Comparison of ENCODE assay signal across 16 cellular contexts in the genomic region with DNA sequence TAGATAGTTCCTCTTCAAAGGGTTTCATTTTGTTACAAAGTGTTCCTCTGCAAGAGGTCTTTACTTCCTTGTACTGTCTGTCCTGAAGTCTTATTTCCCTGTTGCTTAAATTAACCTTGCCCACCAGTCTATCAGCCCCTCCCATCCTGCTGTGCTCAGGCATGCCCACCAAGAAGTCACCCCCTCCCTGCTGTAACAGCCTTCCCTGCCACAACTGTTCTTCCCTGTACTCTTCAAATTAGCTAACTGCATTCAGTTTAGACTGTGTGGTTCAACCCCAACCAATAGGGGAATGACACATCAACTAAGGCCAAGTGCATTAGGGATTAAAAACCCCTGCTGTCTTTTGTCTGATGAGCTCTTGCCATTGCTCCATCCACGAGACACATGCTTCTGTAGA. TPM values are rescaled to one million over a fixed set of nuclear protein-coding genes. Genes with fewer than 3 reads are reported as not detected.
DNase-seq lines count a peak whose midpoint lies in the region; ATAC-seq and TF ChIP-seq lines count a peak whose summit lies in the region.
"Had no signal": no experiment of that assay in that cellular context is flagged by ENCODE, and none has a peak within 500 bp of the region (broad histone marks: within the 10 kb centered on the region; RNA-seq: fewer than 3 reads in every experiment).

No MANE protein-coding gene starts in this region.

- DNase-seq in LHCN-M2 (ENCODE audit: low read depth) (peak; percentile 17), SIG-M5 treated with dmso at 0.1 percent for 504 hours (lab: John Stamatoyannopoulos, UW; ENCODE audit: unreplicated experiment) (peak; percentile 84), right cardiac atrium (peak in 2 of 3 donors; percentile 24 to 45), testis (peak; percentile 18), NCI-H748 treated with DMSO at 0.1 percent for 48 hours (lab: John Stamatoyannopoulos, UW) (no peak)
- DNase-seq in activated naive CD4-positive, alpha-beta T cell treated with Interleukin-2 at 50 U/mL for 16 hours: no peak
- no peak for DNase-seq in central memory CD4-positive, alpha-beta T cell
- DNase-seq: activated effector memory CD4-positive, alpha-beta T cell treated with anti-CD3 and anti-CD28 coated beads, Interleukin-2, amount 50 U/mL, for 16 hours; colonic mucosa; DMS153; H7; mesenchymal stem cell; NCI-H2029; NCI-H524 treated with DMSO at 0.1 percent for 48 hours had no signal

- H3K27me3 ChIP-seq in right cardiac atrium (ENCODE audit: control insufficient read depth, insufficient read depth) (no peaks in the 10 kb centered on the region), testis (no peaks in the 10 kb centered on the region)
- H3K27me3 ChIP-seq: ascending aorta, colonic mucosa had no signal

- no peak for TF ChIP-seq CTCF in testis (IDR thresholded peaks at IDR 0.05)

- H3K4me1 ChIP-seq in right cardiac atrium (ENCODE audit: control insufficient read depth, insufficient read depth, low read length) (no peaks in the 10 kb centered on the region), testis (no peaks in the 10 kb centered on the region)
- H3K4me1 ChIP-seq: ascending aorta, colonic mucosa had no signal

- intact Hi-C loops in right cardiac atrium (cut with DNase I): no loop called here
- intact Hi-C loops in testis (cut with DNase I; ENCODE audit: low total_unique reads): no loop called here

- H3K27ac ChIP-seq in right cardiac atrium (ENCODE audit: low read length) (no peak overlapping the region), testis (no peak overlapping the region)
- H3K27ac ChIP-seq: ascending aorta, colonic mucosa had no signal

- H3K36me3 ChIP-seq in testis (ENCODE audit: low read depth, missing control alignments): no peaks in the 10 kb centered on the region
- H3K36me3 ChIP-seq: ascending aorta, colonic mucosa had no signal

- TF ChIP-seq POLR2A in testis (IDR thresholded peaks at IDR 0.05): no peak

- no peaks in the 10 kb centered on the region for H3K9me3 ChIP-seq in right cardiac atrium (ENCODE audit: control insufficient read depth, low read length)
- no peaks in the 10 kb centered on the region for H3K9me3 ChIP-seq in testis
- H3K9me3 ChIP-seq: colonic mucosa had no signal

- 41% methylated on average over 1 of the region's 1 CpG for WGBS in right cardiac atrium
- 34 to 54% methylated on average over 1 of the region's 1 CpG for WGBS in testis, 2 donors

- H3K4me3 ChIP-seq in right cardiac atrium (ENCODE audit: low read length): no peak overlapping the region
- H3K4me3 ChIP-seq in testis: no peak overlapping the region
- H3K4me3 ChIP-seq: ascending aorta, colonic mucosa, skin epidermis had no signal

- ATAC-seq in right cardiac atrium: peak; percentile 45 to 65

RNA-seq across cellular contexts. Expression of a gene that starts 34.4 kb away (rescaled TPM):
- total RNA-seq in LHCN-M2 (2014; rRNA removed): 22.7 and 26.2 TPM in 2 replicates
- 7.7 TPM for polyA plus RNA-seq in LHCN-M2 (2012)
- 10 to 100 TPM; 23.9 to 29.5 (median 25.9) TPM for total RNA-seq in right cardiac atrium
- 7.5 TPM for polyA plus RNA-seq in right cardiac atrium
- 10 to 100 TPM; 16.9 to 17.4 TPM for total RNA-seq in testis
- polyA plus RNA-seq in testis (ENCODE audit: insufficient read depth, low read depth, low replicate concordance): 7.4 TPM

RNA-seq across cellular contexts. Expression of a gene that starts 59.2 kb away (rescaled TPM):
- total RNA-seq in LHCN-M2 (2014; rRNA removed) (3.5 and 4.6 TPM in 2 replicates), right cardiac atrium (10 to 100 TPM in 3 of 4 donors, 1 to 10 TPM in 1; 8.4 to 14.6 (median 14.4) TPM), testis (10 to 100 TPM; 48.1 to 50.5 TPM)
- polyA plus RNA-seq in LHCN-M2 (2012): 2.1 TPM
- polyA plus RNA-seq in right cardiac atrium (10.9 TPM), testis (ENCODE audit: insufficient read depth, low read depth, low replicate concordance) (63.3 TPM)

Comparison
In these comparisons a context has a peak if more than half of its experiments do, and no peak if none do; other contexts are left out.
1. DNase-seq: peak in LHCN-M2 (single experiment), SIG-M5 treated with dmso at 0.1 percent for 504 hours (single experiment), right cardiac atrium (2 of 3) and testis (single experiment); none in activated naive CD4-positive, alpha-beta T cell treated with Interleukin-2 at 50 U/mL for 16 hours (single experiment), central memory CD4-positive, alpha-beta T cell (single experiment) and NCI-H748 treated with DMSO at 0.1 percent for 48 hours (single experiment).